Comparison of ENCODE assay signal across 1 cellular context in genomic region chr1:244869364-244869827, GRCh38.
TF ChIP-seq lines count a peak whose summit lies in the region.

No MANE protein-coding gene starts in this region.

TF ChIP-seq in HepG2, 621 proteins besides CTCF, POLR2A, EP300 and RAD21 (continued from another document and continues in another):
- no peak for TF ChIP-seq HINFP (CRISPR knock-in tag; IDR thresholded peaks at IDR 0.05; ENCODE audit: low read depth)
- no peak for TF ChIP-seq ZNF547 (CRISPR knock-in tag; IDR thresholded peaks at IDR 0.05)
- no peak for TF ChIP-seq PREB (CRISPR knock-in tag; IDR thresholded peaks at IDR 0.05)
- TF ChIP-seq NR2F6 (IDR thresholded peaks at IDR 0.05): 0 out of 2 replicates have a peak, but pooled peaks have one; percentile 16
- TF ChIP-seq NR2F6 (CRISPR knock-in tag; IDR thresholded peaks at IDR 0.05): 0 out of 2 replicates have a peak, but pooled peaks have one; percentile 6
- TF ChIP-seq ZFAT (CRISPR knock-in tag; conservative IDR thresholded peaks at IDR 0.05): no peak
- TF ChIP-seq ZNF577 (CRISPR knock-in tag; IDR thresholded peaks at IDR 0.05; ENCODE audit: borderline replicate concordance, low read depth): no peak
- TF ChIP-seq ZNF292 (CRISPR knock-in tag; IDR thresholded peaks at IDR 0.05; ENCODE audit: borderline replicate concordance, low read depth): no peak
- no peak for TF ChIP-seq ZNF781 (CRISPR knock-in tag; IDR thresholded peaks at IDR 0.05; ENCODE audit: borderline replicate concordance, not compliant biosample characterization)
- no peak for TF ChIP-seq ZNF749 (CRISPR knock-in tag; IDR thresholded peaks at IDR 0.05; ENCODE audit: borderline replicate concordance)
- TF ChIP-seq TAF15 (IDR thresholded peaks at IDR 0.05; ENCODE audit: low read depth, low read length, poor library complexity, severe bottlenecking): no peak
- no peak for TF ChIP-seq CHD4 (IDR thresholded peaks at IDR 0.05; ENCODE audit: borderline replicate concordance, low read length)
- TF ChIP-seq ZNF709 (CRISPR knock-in tag; IDR thresholded peaks at IDR 0.05): no peak
- TF ChIP-seq CREM (IDR thresholded peaks at IDR 0.05): peak; percentile 24; the same call in 1 of the 2 replicates
- no peak for TF ChIP-seq CREM (CRISPR knock-in tag; IDR thresholded peaks at IDR 0.05)
- no peak for TF ChIP-seq MAF1 (CRISPR knock-in tag; IDR thresholded peaks at IDR 0.05; ENCODE audit: borderline replicate concordance)
- TF ChIP-seq ZNF124 (CRISPR knock-in tag; IDR thresholded peaks at IDR 0.05): no peak
- TF ChIP-seq, protein P1, sequence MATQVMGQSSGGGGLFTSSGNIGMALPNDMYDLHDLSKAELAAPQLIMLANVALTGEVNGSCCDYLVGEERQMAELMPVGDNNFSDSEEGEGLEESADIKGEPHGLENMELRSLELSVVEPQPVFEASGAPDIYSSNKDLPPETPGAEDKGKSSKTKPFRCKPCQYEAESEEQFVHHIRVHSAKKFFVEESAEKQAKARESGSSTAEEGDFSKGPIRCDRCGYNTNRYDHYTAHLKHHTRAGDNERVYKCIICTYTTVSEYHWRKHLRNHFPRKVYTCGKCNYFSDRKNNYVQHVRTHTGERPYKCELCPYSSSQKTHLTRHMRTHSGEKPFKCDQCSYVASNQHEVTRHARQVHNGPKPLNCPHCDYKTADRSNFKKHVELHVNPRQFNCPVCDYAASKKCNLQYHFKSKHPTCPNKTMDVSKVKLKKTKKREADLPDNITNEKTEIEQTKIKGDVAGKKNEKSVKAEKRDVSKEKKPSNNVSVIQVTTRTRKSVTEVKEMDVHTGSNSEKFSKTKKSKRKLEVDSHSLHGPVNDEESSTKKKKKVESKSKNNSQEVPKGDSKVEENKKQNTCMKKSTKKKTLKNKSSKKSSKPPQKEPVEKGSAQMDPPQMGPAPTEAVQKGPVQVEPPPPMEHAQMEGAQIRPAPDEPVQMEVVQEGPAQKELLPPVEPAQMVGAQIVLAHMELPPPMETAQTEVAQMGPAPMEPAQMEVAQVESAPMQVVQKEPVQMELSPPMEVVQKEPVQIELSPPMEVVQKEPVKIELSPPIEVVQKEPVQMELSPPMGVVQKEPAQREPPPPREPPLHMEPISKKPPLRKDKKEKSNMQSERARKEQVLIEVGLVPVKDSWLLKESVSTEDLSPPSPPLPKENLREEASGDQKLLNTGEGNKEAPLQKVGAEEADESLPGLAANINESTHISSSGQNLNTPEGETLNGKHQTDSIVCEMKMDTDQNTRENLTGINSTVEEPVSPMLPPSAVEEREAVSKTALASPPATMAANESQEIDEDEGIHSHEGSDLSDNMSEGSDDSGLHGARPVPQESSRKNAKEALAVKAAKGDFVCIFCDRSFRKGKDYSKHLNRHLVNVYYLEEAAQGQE (IDR thresholded peaks at IDR 0.05; ENCODE audit: borderline replicate concordance in 1 of 2, low read depth in 1 of 2, low read length in 2 of 2): no peak
- no peak for TF ChIP-seq RORA (CRISPR knock-in tag; IDR thresholded peaks at IDR 0.05)
- no peak for TF ChIP-seq ZBTB8A (CRISPR knock-in tag; IDR thresholded peaks at IDR 0.05; ENCODE audit: borderline replicate concordance, low read depth)
- TF ChIP-seq GZF1 (CRISPR knock-in tag; IDR thresholded peaks at IDR 0.05): no peak
- TF ChIP-seq FLYWCH1 (CRISPR knock-in tag; IDR thresholded peaks at IDR 0.05): no peak
- TF ChIP-seq ZNF18 (CRISPR knock-in tag; IDR thresholded peaks at IDR 0.05; ENCODE audit: insufficient replicate concordance): no peak
- no peak for TF ChIP-seq ZNF138 (CRISPR knock-in tag; IDR thresholded peaks at IDR 0.05; ENCODE audit: low read depth)
- peak; percentile 55; the same call in 1 of the 2 replicates for TF ChIP-seq ZNF501 (CRISPR knock-in tag; IDR thresholded peaks at IDR 0.05)
- TF ChIP-seq SOX5 (CRISPR knock-in tag; IDR thresholded peaks at IDR 0.05; ENCODE audit: borderline replicate concordance): 0 out of 2 replicates have a peak, but pooled peaks have one; percentile 31
- TF ChIP-seq CEBPZ (IDR thresholded peaks at IDR 0.05; ENCODE audit: low read length): no peak
- TF ChIP-seq ZNF720 (CRISPR knock-in tag; IDR thresholded peaks at IDR 0.05): no peak
- TF ChIP-seq ZNF225 (CRISPR knock-in tag; IDR thresholded peaks at IDR 0.05): no peak
- no peak for TF ChIP-seq SRF (IDR thresholded peaks at IDR 0.05; ENCODE audit: low read depth, low read length)
- TF ChIP-seq ELF3 (CRISPR knock-in tag; IDR thresholded peaks at IDR 0.05): peak; percentile 88
- peak; percentile 24; the same call in 1 of the 2 replicates for TF ChIP-seq HMG20A (CRISPR knock-in tag; IDR thresholded peaks at IDR 0.05; ENCODE audit: borderline replicate concordance)
- no peak for TF ChIP-seq ZNF10 (CRISPR knock-in tag; IDR thresholded peaks at IDR 0.05; ENCODE audit: borderline replicate concordance, low read depth)
- no peak for TF ChIP-seq ZNF24 (IDR thresholded peaks at IDR 0.05)
- TF ChIP-seq ZNF264 (CRISPR knock-in tag; IDR thresholded peaks at IDR 0.05): no peak
- no peak for TF ChIP-seq MZF1 (CRISPR knock-in tag; IDR thresholded peaks at IDR 0.05; ENCODE audit: borderline replicate concordance)
- TF ChIP-seq GPBP1L1 (CRISPR knock-in tag; IDR thresholded peaks at IDR 0.05): no peak
- TF ChIP-seq BCL3 (CRISPR knock-in tag; IDR thresholded peaks at IDR 0.05): no peak
- TF ChIP-seq TCF12 (IDR thresholded peaks at IDR 0.05): no peak
- TF ChIP-seq TCF12 (CRISPR knock-in tag; IDR thresholded peaks at IDR 0.05): no peak
- no peak for TF ChIP-seq PRDM15 (CRISPR knock-in tag; IDR thresholded peaks at IDR 0.05)
- TF ChIP-seq ZNF460 (CRISPR knock-in tag; IDR thresholded peaks at IDR 0.05; ENCODE audit: borderline replicate concordance): peak; percentile 96
- no peak for TF ChIP-seq ZNF703 (CRISPR knock-in tag; IDR thresholded peaks at IDR 0.05; ENCODE audit: borderline replicate concordance)
- TF ChIP-seq TSC22D2 (CRISPR knock-in tag; IDR thresholded peaks at IDR 0.05; ENCODE audit: borderline replicate concordance): no peak
- TF ChIP-seq HNRNPH1 (optimal IDR thresholded peaks at IDR 0.05; ENCODE audit: low read depth, low read length): no peak
- TF ChIP-seq NFRKB (IDR thresholded peaks at IDR 0.05): no peak
- TF ChIP-seq ADNP (CRISPR knock-in tag; IDR thresholded peaks at IDR 0.05): peak; percentile 48; the same call in 1 of the 2 replicates
- TF ChIP-seq ZC3H4 (CRISPR knock-in tag; IDR thresholded peaks at IDR 0.05; ENCODE audit: borderline replicate concordance): 0 out of 2 replicates have a peak, but pooled peaks have one; percentile 33
- no peak; the same call in 1 of the 2 replicates for TF ChIP-seq ZSCAN29 (CRISPR knock-in tag; conservative IDR thresholded peaks at IDR 0.05)
- TF ChIP-seq PTBP1 (IDR thresholded peaks at IDR 0.05; ENCODE audit: low read depth, low read length, poor library complexity, severe bottlenecking): no peak
- no peak for TF ChIP-seq CREB1 (IDR thresholded peaks at IDR 0.05)
- TF ChIP-seq CREB1 (CRISPR knock-in tag; IDR thresholded peaks at IDR 0.05): peak; percentile 21; the same call in 1 of the 2 replicates
- no peak for TF ChIP-seq ZNF234 (CRISPR knock-in tag; conservative IDR thresholded peaks at IDR 0.05)
